ENCODE assay signal across 8 cellular contexts in genomic region chr17:60135160-60135950, GRCh38.
DNase-seq lines count a peak whose midpoint lies in the region; ATAC-seq and TF ChIP-seq lines count a peak whose summit lies in the region.

No MANE protein-coding gene starts in this region.

- no peaks in the 10 kb centered on the region for H3K36me3 ChIP-seq in effector memory CD4-positive, alpha-beta T cell (ENCODE audit: control insufficient read depth, insufficient read depth, low read length)

- H3K4me1 Mint-ChIP-seq in memory B cell: peaks cover 32% of the 10 kb centered on the region

- H3K9me3 Mint-ChIP-seq in memory B cell: peaks cover 2% of the 10 kb centered on the region

- H3K36me3 Mint-ChIP-seq in memory B cell: peaks cover 5% of the 10 kb centered on the region

- TF ChIP-seq CTCF in AG10803 (conservative IDR thresholded peaks at IDR 0.05; ENCODE audit: low read length): no peak

- H3K27me3 ChIP-seq in effector memory CD4-positive, alpha-beta T cell (replicated peaks; ENCODE audit: control insufficient read depth, insufficient read depth, low read length, poor library complexity, severe bottlenecking): peaks cover 18% of the 10 kb centered on the region

- H3K4me3 ChIP-seq in AG10803 (ENCODE audit: low read length): peak overlapping the region; percentile 91
- H3K4me3 ChIP-seq in effector memory CD4-positive, alpha-beta T cell (ENCODE audit: insufficient read depth, low read depth, low read length, poor library complexity, severe bottlenecking): peak overlapping the region; percentile 65

- DNase-seq in AG10803 (ENCODE audit: low read depth) (peak; percentile 88), NCI-H748 treated with DMSO at 0.1 percent for 48 hours (lab: John Stamatoyannopoulos, UW) (peak; percentile 76), memory B cell (ENCODE audit: low spot score in 2 of 2) (peak; percentile 59 to 70)
- peak; percentile 89 for DNase-seq in activated CD8-positive, alpha-beta memory T cell treated with anti-CD3 and anti-CD28 coated beads for 24 hours
- peak; percentile 52 to 65 (median 65) for DNase-seq in effector memory CD4-positive, alpha-beta T cell
- DNase-seq in stimulated activated CD8-positive, alpha-beta memory T cell treated with anti-CD3 and anti-CD28 coated beads, Interleukin-12 subunit alpha, Interleukin-12 subunit beta, amount 100 ng/mL, for 1 hour (ENCODE audit: low read depth): peak; percentile 53

- H3K9me3 ChIP-seq in effector memory CD4-positive, alpha-beta T cell (ENCODE audit: control insufficient read depth, low read length): no peaks in the 10 kb centered on the region

- H3K27ac Mint-ChIP-seq in memory B cell: peak overlapping the region; percentile 77

- peaks cover 2% of the 10 kb centered on the region for H3K27me3 Mint-ChIP-seq in memory B cell

- peak; percentile 91 for ATAC-seq in GM19025 (IDR thresholded peaks at IDR 0.05; ENCODE audit: low read depth, unreplicated experiment)
- ATAC-seq in HG03354 (IDR thresholded peaks at IDR 0.05; ENCODE audit: poor library complexity, severe bottlenecking, unreplicated experiment): peak; percentile 87
- ATAC-seq in memory B cell (ENCODE audit: low read depth): peak; percentile 89

- H3K4me3 Mint-ChIP-seq in memory B cell: peak overlapping the region; percentile 90

- H3K27ac ChIP-seq in effector memory CD4-positive, alpha-beta T cell (ENCODE audit: insufficient read depth, low read length, poor library complexity, severe bottlenecking): peak overlapping the region; percentile 37

- peaks cover 13% of the 10 kb centered on the region for H3K4me1 ChIP-seq in effector memory CD4-positive, alpha-beta T cell (ENCODE audit: control insufficient read depth, insufficient read depth, low read length, poor library complexity, severe bottlenecking)

Comparison
In these comparisons a context has a peak if more than half of its experiments do, and no peak if none do; other contexts are left out.
1. Peak in every context shown above with its lines: DNase-seq, ATAC-seq, H3K4me3 ChIP-seq and H3K27ac ChIP-seq.